8 cellular contexts compared by ENCODE assay signal in genomic region chr17:77741109-77741508, GRCh38.
DNase-seq lines count a peak whose midpoint lies in the region; ATAC-seq, FAIRE-seq and TF ChIP-seq lines count a peak whose summit lies in the region.

No MANE protein-coding gene starts in this region.

- CTCF ChIA-PET in PC-3 (lab: Charles Lee) (interaction anchor here (0.6 kb wide), 1 partner anchor 198 kb away, joined by 3 read pairs; no protein-coding TSS in a partner anchor), GM12878 (lab: Yijun Ruan, JAX) (no interaction called here), HEK293T (lab: Yijun Ruan, JAX) (no interaction called here)

- H3K4me1 ChIP-seq in PC-3 (ENCODE audit: insufficient read depth, low read length) (no peaks in the 10 kb centered on the region), GM12878 (ENCODE audit: control insufficient read depth, insufficient read depth, low read length) (no peaks in the 10 kb centered on the region), neutrophil (ENCODE audit: control insufficient read depth in 1 of 2, insufficient read depth in 1 of 2, low read depth in 1 of 2, low read length in 1 of 2) (no peaks in the 10 kb centered on the region)

- H3K4me2 ChIP-seq in PC-3 (ENCODE audit: low read length) = no peak overlapping the region
- no peak overlapping the region for H3K4me2 ChIP-seq in GM12878 (ENCODE audit: control insufficient read depth, insufficient read depth)

- H3K79me2 ChIP-seq in PC-3 (ENCODE audit: low read length) (no peaks in the 10 kb centered on the region), GM12878 (ENCODE audit: control insufficient read depth, insufficient read depth, low read length) (no peaks in the 10 kb centered on the region)

- POLR2A ChIA-PET in PC-3 (lab: Charles Lee; ENCODE audit: unreplicated experiment) (no interaction called here), GM12878 (lab: Charles Lee) (no interaction called here), HEK293T (lab: Yijun Ruan, JAX) (no interaction called here)

- H3K9me3 ChIP-seq in PC-3 (ENCODE audit: low read length) (no peaks in the 10 kb centered on the region), GM12878 (replicated peaks; ENCODE audit: control insufficient read depth, insufficient read depth, low read length) (no peaks in the 10 kb centered on the region; the same call in 2 of the 3 replicates), neutrophil (no peaks in the 10 kb centered on the region)

- intact Hi-C loops in PC-3 (cut with micrococcal nuclease) (no loop called here), GM12878 (cut with micrococcal nuclease; ENCODE audit: unreplicated experiment) (no loop called here), natural killer cell (cut with micrococcal nuclease) (no loop called here)

- H3K27me3 Mint-ChIP-seq in natural killer cell (ENCODE audit: low read depth in 2 of 2) = peaks cover 5 to 10% of the 10 kb centered on the region in 2 donors

- no peaks in the 10 kb centered on the region for H3F3A ChIP-seq in PC-3 (ENCODE audit: low read length, unreplicated experiment)

- BruUV-seq in PC-3 (replicated peaks; lab: Mats Ljungman, UMichigan) (no TSS peak), GM12878 (replicated peaks; lab: Mats Ljungman, UMichigan) (no TSS peak)

- FAIRE-seq in GM12878 (lab: Jason Lieb, UNC) = no peak

- ATAC-seq in PC-3 = no peak
- ATAC-seq in GM12878 = no peak
- no peak for ATAC-seq in natural killer cell

- H3K9ac ChIP-seq in PC-3 (ENCODE audit: low read length) = no peak overlapping the region
- H3K9ac ChIP-seq in GM12878 (ENCODE audit: control insufficient read depth, insufficient read depth, low read length) = no peak overlapping the region

- H3K9me2 ChIP-seq in PC-3 (replicated peaks; ENCODE audit: low read length) = no peaks in the 10 kb centered on the region

- WGBS in GM12878 (ENCODE audit: insufficient coverage, insufficient replicate concordance, low lambda C conversion rate, missing lambda C conversion rate) = 21% methylated on average over 8 of the region's 8 CpGs

- no peaks in the 10 kb centered on the region; the same call in 1 of the 2 replicates for H3K27me3 ChIP-seq in GM06990 (replicated peaks; ENCODE audit: control insufficient read depth, insufficient read depth, low read length)
- H3K27me3 ChIP-seq in PC-3 (ENCODE audit: low read length) = peaks cover 93% of the 10 kb centered on the region
- no peaks in the 10 kb centered on the region; a peak in 1 of 4 replicates for H3K27me3 ChIP-seq in GM12878 (replicated peaks in 1 of 2; ENCODE audit: control insufficient read depth in 2 of 2, insufficient read depth in 2 of 2, low read length in 1 of 2)
- peaks cover 2% of the 10 kb centered on the region for H3K27me3 ChIP-seq in neutrophil

- TF ChIP-seq EP300 in GM12878 (IDR thresholded peaks at IDR 0.05; ENCODE audit: borderline replicate concordance in 1 of 2, control insufficient read depth in 1 of 2, low read depth in 2 of 2, low read length in 2 of 2) = no peak

- TF ChIP-seq POLR2A in GM12878 (IDR thresholded peaks at IDR 0.05; ENCODE audit: low read depth, low read length) = no peak

- no peak overlapping the region for H3K4me3 ChIP-seq in GM06990 (replicated peaks; ENCODE audit: low read depth, low read length)
- no peak overlapping the region for H3K4me3 ChIP-seq in PC-3 (ENCODE audit: low read length)
- H3K4me3 ChIP-seq in GM12878 = no peak overlapping the region
- H3K4me3 ChIP-seq in neutrophil (ENCODE audit: low read depth in 1 of 2, low read length in 1 of 2) = no peak overlapping the region

- no peaks in the 10 kb centered on the region for H3K4me1 Mint-ChIP-seq in natural killer cell

- H3K36me3 ChIP-seq in GM06990 (ENCODE audit: control insufficient read depth, insufficient read depth, low read length) (no peaks in the 10 kb centered on the region), PC-3 (ENCODE audit: low read depth, low read length) (no peaks in the 10 kb centered on the region), GM12878 (ENCODE audit: control insufficient read depth in 2 of 2, insufficient read depth in 2 of 2, low read length in 1 of 2) (no peaks in the 10 kb centered on the region), neutrophil (no peaks in the 10 kb centered on the region)

- TF ChIP-seq RAD21 in GM12878 (IDR thresholded peaks at IDR 0.05; ENCODE audit: insufficient read depth, low read depth, low read length) = no peak

- no peaks in the 10 kb centered on the region for H4K20me1 ChIP-seq in PC-3 (ENCODE audit: low read length)
- H4K20me1 ChIP-seq in GM12878 (ENCODE audit: control insufficient read depth, insufficient read depth) = no peaks in the 10 kb centered on the region

- H3K36me3 Mint-ChIP-seq in natural killer cell = no peaks in the 10 kb centered on the region

- peak; percentile 25 for TF ChIP-seq CTCF in GM06990 (IDR thresholded peaks at IDR 0.05; ENCODE audit: insufficient read depth, low read length, poor library complexity, severe bottlenecking)
- peak; percentile 86 for TF ChIP-seq CTCF in PC-3 (conservative IDR thresholded peaks at IDR 0.05; ENCODE audit: low read depth, low read length)
- TF ChIP-seq CTCF in GM12878 (IDR thresholded peaks at IDR 0.05 in 2 of 3, conservative IDR thresholded peaks at IDR 0.05 in 1 of 3; ENCODE audit: control insufficient read depth in 2 of 3, extremely low read depth in 1 of 3, insufficient read depth in 1 of 3, low read depth in 3 of 3, low read length in 3 of 3) = peak in 2 of 3 experiments; percentile 20 to 22; a peak in 2 of 6 replicates
- TF ChIP-seq CTCF in neutrophil (IDR thresholded peaks at IDR 0.05) = peak; percentile 19
- no peak for TF ChIP-seq CTCF in natural killer cell (IDR thresholded peaks at IDR 0.05)

- no peak overlapping the region for H3K27ac Mint-ChIP-seq in natural killer cell

- SMC1A ChIA-PET in GM12878 (lab: Charles Lee; ENCODE audit: uncharacterized antibody, unreplicated experiment) = no interaction called here

- in situ Hi-C loops in GM12878 (cut with MboI) = no loop called here

- RAD21 ChIA-PET in GM12878 (lab: Charles Lee; ENCODE audit: unreplicated experiment) = no interaction called here

- H2AFZ ChIP-seq in PC-3 (ENCODE audit: low read length) (no peak overlapping the region), GM12878 (ENCODE audit: control insufficient read depth, low read depth, low read length) (no peak overlapping the region)

- no peak overlapping the region for H3K27ac ChIP-seq in PC-3 (ENCODE audit: low read length)
- H3K27ac ChIP-seq in GM12878 (ENCODE audit: control insufficient read depth, insufficient read depth) = no peak overlapping the region
- H3K27ac ChIP-seq in neutrophil = no peak overlapping the region

- no peak overlapping the region for H3K4me3 Mint-ChIP-seq in natural killer cell

- no peak for DNase-seq in GM06990 (ENCODE audit: extremely low read depth, insufficient read length)
- DNase-seq in PC-3 = peak; percentile 42
- DNase-seq in GM12878 (ENCODE audit: low read depth, low spot score) = no peak
- no peak for DNase-seq in natural killer cell
- no peak for DNase-seq in kidney tubule cell (ENCODE audit: low spot score)
- no peak for DNase-seq in globus pallidus (ENCODE audit: low spot score)
- DNase-seq in HEK293T (ENCODE audit: extremely low spot score) = no peak

- H3K9me3 Mint-ChIP-seq in natural killer cell = no peaks in the 10 kb centered on the region

TF ChIP-seq in GM12878, 131 proteins besides CTCF, POLR2A, EP300 and RAD21 (continues in another document):
- TF ChIP-seq CREM (IDR thresholded peaks at IDR 0.05; ENCODE audit: low read depth) (no peak), SMARCA5 (IDR thresholded peaks at IDR 0.05) (no peak), BRCA1 (IDR thresholded peaks at IDR 0.05; ENCODE audit: low read depth, low read length) (no peak), TCF3 (IDR thresholded peaks at IDR 0.05; ENCODE audit: borderline replicate concordance, insufficient read depth, low read depth, low read length) (no peak), ATF7 (IDR thresholded peaks at IDR 0.05; ENCODE audit: low read depth) (no peak), KDM1A (IDR thresholded peaks at IDR 0.05; ENCODE audit: borderline replicate concordance) (no peak)

TF ChIP-seq in HEK293T, 16 proteins besides CTCF, POLR2A, EP300 and RAD21:
- TF ChIP-seq SUZ12 (IDR thresholded peaks at IDR 0.05) (no peak), LEF1 (IDR thresholded peaks at IDR 0.05; ENCODE audit: borderline replicate concordance) (no peak), FOXA1 (IDR thresholded peaks at IDR 0.05) (no peak), ZNF384 (IDR thresholded peaks at IDR 0.05) (no peak), NFRKB (IDR thresholded peaks at IDR 0.05) (no peak), ELF4 (IDR thresholded peaks at IDR 0.05) (no peak), ARNT (IDR thresholded peaks at IDR 0.05) (no peak), PKNOX1 (IDR thresholded peaks at IDR 0.05) (no peak), FOXM1 (IDR thresholded peaks at IDR 0.05; ENCODE audit: borderline replicate concordance) (no peak), HDGF (IDR thresholded peaks at IDR 0.05; ENCODE audit: borderline replicate concordance) (no peak), SP1 (IDR thresholded peaks at IDR 0.05) (no peak), TARDBP (IDR thresholded peaks at IDR 0.05) (no peak), CTBP1 (IDR thresholded peaks at IDR 0.05; ENCODE audit: borderline replicate concordance) (no peak), L3MBTL2 (conservative IDR thresholded peaks at IDR 0.05) (no peak)
TF ChIP-seq in HEK293T: peak in this region for 0.
